23 cellular contexts compared by ENCODE assay signal in genomic region chr7:35780070-35780469, GRCh38.
"Had no signal": no experiment of that assay in that cellular context is flagged by ENCODE, and none has a peak within 500 bp of the region (broad histone marks: within the 10 kb centered on the region; RNA-seq: fewer than 3 reads in every experiment).

No MANE protein-coding gene starts in this region.

- H3K4me3 ChIP-seq: adrenal gland, left ventricle myocardium inferior, pancreas, skin epidermis, testis, vagina had no signal

- H3K9me3 Mint-ChIP-seq: activated CD4-positive, alpha-beta T cell treated with anti-CD3 and anti-CD28 coated beads, Interleukin-2, amount 10 ng/mL, durations not matched to agents 7 days and 5 days; activated naive CD4-positive, alpha-beta T cell treated with anti-CD3 and anti-CD28 coated beads, Interleukin-2, amount 50 U/mL, for 24 hours; activated T-helper 1 cell treated with anti-CD3 and anti-CD28 coated beads, Interleukin-12 subunit alpha, Interleukin-12 subunit beta, Interleukin-2, Interleukin-4 antibody, amounts not matched to agents 30 ng/mL and 10 ng/mL and 1 ng/mL, durations not matched to agents 14 hours and 24 hours and 36 hours; immature natural killer cell; natural killer cell treated with Interleukin-12 subunit alpha and Interleukin-12 subunit beta and Interleukin-15 and Interleukin-18, amount 100 ng/mL, for 72 hours; stimulated activated naive CD8-positive, alpha-beta T cell treated with anti-CD3 and anti-CD28 coated beads, Interleukin-15, amount 100 ng/mL, for 72 hours; type B pancreatic cell had no signal

- H3K36me3 Mint-ChIP-seq: activated naive CD4-positive, alpha-beta T cell treated with anti-CD3 and anti-CD28 coated beads, Interleukin-2, amount 50 U/mL, for 24 hours; immature natural killer cell; natural killer cell treated with Interleukin-12 subunit alpha and Interleukin-12 subunit beta and Interleukin-15 and Interleukin-18, amount 100 ng/mL, for 72 hours; type B pancreatic cell had no signal

- H3K27ac Mint-ChIP-seq: activated CD4-positive, alpha-beta T cell treated with anti-CD3 and anti-CD28 coated beads, Interleukin-2, amount 10 ng/mL, durations not matched to agents 7 days and 5 days; activated CD8-positive, alpha-beta T cell treated with anti-CD3 and anti-CD28 coated beads, Interleukin-2, amount 10 ng/mL, durations not matched to agents 7 days and 5 days; activated naive CD4-positive, alpha-beta T cell treated with anti-CD3 and anti-CD28 coated beads, Interleukin-2, amount 50 U/mL, for 24 hours; activated T-helper 1 cell treated with anti-CD3 and anti-CD28 coated beads, Interleukin-12 subunit alpha, Interleukin-12 subunit beta, Interleukin-2, Interleukin-4 antibody, amounts not matched to agents 30 ng/mL and 10 ng/mL and 1 ng/mL, durations not matched to agents 14 hours and 24 hours and 36 hours; immature natural killer cell; natural killer cell treated with Interleukin-12 subunit alpha and Interleukin-12 subunit beta and Interleukin-15 and Interleukin-18, amount 100 ng/mL, for 72 hours; stimulated activated naive CD8-positive, alpha-beta T cell treated with anti-CD3 and anti-CD28 coated beads, Interleukin-15, amount 100 ng/mL, for 72 hours; type B pancreatic cell had no signal

- H3K9me3 ChIP-seq: adrenal gland, left ventricle myocardium inferior, pancreas, testis, vagina had no signal

- H3K4me1 ChIP-seq: adrenal gland, pancreas, testis, vagina had no signal

- H3K27ac ChIP-seq: adrenal gland, left ventricle myocardium inferior, pancreas, skin epidermis, testis, vagina had no signal

- DNase-seq: activated CD4-positive, alpha-beta T cell treated with anti-CD3 and anti-CD28 coated beads, Interleukin-2, amount 10 ng/mL, durations not matched to agents 7 days and 5 days; activated CD8-positive, alpha-beta T cell treated with anti-CD3 and anti-CD28 coated beads, Interleukin-2, amount 10 ng/mL, durations not matched to agents 7 days and 5 days; activated gamma-delta T cell; adrenal gland; cerebellar nuclear complex; effector CD4-positive, alpha-beta T cell; erythroblast; foreskin fibroblast; immature natural killer cell; kidney glomerular epithelial cell; left ventricle myocardium inferior; midbrain; pancreas; right cardiac atrium; stimulated activated CD4-positive, alpha-beta T cell treated with anti-CD3 and anti-CD28 coated beads, Interleukin-1b, Interleukin-23, amount 100 ng/mL, for 48 hours; stimulated activated naive CD8-positive, alpha-beta T cell treated with anti-CD3 and anti-CD28 coated beads, Interleukin-15, amount 100 ng/mL, for 72 hours; testis had no signal

- H3K27me3 ChIP-seq: adrenal gland, pancreas, testis, vagina had no signal

- H3K36me3 ChIP-seq: adrenal gland, left ventricle myocardium inferior, pancreas, vagina had no signal

- ATAC-seq: activated CD8-positive, alpha-beta T cell treated with anti-CD3 and anti-CD28 coated beads, Interleukin-2, amount 10 ng/mL, durations not matched to agents 7 days and 5 days; natural killer cell treated with Interleukin-12 subunit alpha and Interleukin-12 subunit beta and Interleukin-15 and Interleukin-18, amount 100 ng/mL, for 72 hours; pancreas; right cardiac atrium; stimulated activated naive CD8-positive, alpha-beta T cell treated with anti-CD3 and anti-CD28 coated beads, Interleukin-15, amount 100 ng/mL, for 72 hours had no signal
